ENCODE assay signal across 12 cellular contexts in genomic region chr13:51397262-51397933, GRCh38. TPM values are rescaled to one million over a fixed set of nuclear protein-coding genes. Genes with fewer than 3 reads are reported as not detected.
DNase-seq lines count a peak whose midpoint lies in the region; ATAC-seq and TF ChIP-seq lines count a peak whose summit lies in the region.
"Had no signal": no experiment of that assay in that cellular context is flagged by ENCODE, and none has a peak within 500 bp of the region (broad histone marks: within the 10 kb centered on the region; RNA-seq: fewer than 3 reads in every experiment).

No MANE protein-coding gene starts in this region.

- H3K4me1 ChIP-seq in esophagus squamous epithelium = peaks cover 0 to 20% (median 7%) of the 10 kb centered on the region in 3 donors

- WGBS in esophagus squamous epithelium, 2 donors = 67 to 69% methylated on average over 6 of the region's 6 CpGs

- no peaks in the 10 kb centered on the region for H3K27me3 Mint-ChIP-seq in naive thymus-derived CD8-positive, alpha-beta T cell
- H3K27me3 Mint-ChIP-seq: activated naive CD8-positive, alpha-beta T cell treated with anti-CD3 and anti-CD28 coated beads, Interleukin-2, amount 10 ng/mL, durations not matched to agents 7 days and 5 days had no signal

- peaks cover 30 to 66% (median 58%) of the 10 kb centered on the region in 4 donors for H3K4me1 Mint-ChIP-seq in naive thymus-derived CD8-positive, alpha-beta T cell

- H3K36me3 ChIP-seq in esophagus squamous epithelium = peaks cover 0 to 30% (median 0%) of the 10 kb centered on the region in 3 donors

- H3K27ac Mint-ChIP-seq in naive thymus-derived CD8-positive, alpha-beta T cell = peak overlapping the region in 6 of 10 donors; percentile 4 to 55 (median 21)

- no peak for ATAC-seq in naive thymus-derived CD8-positive, alpha-beta T cell
- no peak for ATAC-seq in HG02973 (IDR thresholded peaks at IDR 0.05; ENCODE audit: unreplicated experiment)
- ATAC-seq: HCT116 had no signal

- TF ChIP-seq CTCF in AG04449 (IDR thresholded peaks at IDR 0.05; ENCODE audit: insufficient read depth, low read length, missing control alignments) (no peak), esophagus squamous epithelium (IDR thresholded peaks at IDR 0.05) (no peak)

- H3K27ac ChIP-seq in esophagus squamous epithelium = peak overlapping the region in 3 of 4 donors; percentile 28 to 37 (median 36)

- POLR2A ChIA-PET in AG04449 (lab: Yijun Ruan, JAX) = interaction anchor here (0.9 kb wide), 1 partner anchor 35 kb away, joined by 3 read pairs; no protein-coding TSS in a partner anchor
- POLR2A ChIA-PET in naive thymus-derived CD8-positive, alpha-beta T cell (lab: Charles Lee) = interaction anchor here (0.7 kb wide), 1 partner anchor 36 kb away, joined by 3 read pairs; no protein-coding TSS in a partner anchor

- H3K27me3 ChIP-seq in esophagus squamous epithelium = no peaks in the 10 kb centered on the region

- DNase-seq in AG04449 (ENCODE audit: low read depth, low spot score) (peak; percentile 61), M059J (ENCODE audit: low read depth) (peak; percentile 7), esophagus squamous epithelium (lab: John Stamatoyannopoulos, UW) (no peak), NCI-H345 (lab: John Stamatoyannopoulos, UW) (no peak), NCI-H187 treated with DMSO at 0.1 percent for 48 hours (lab: John Stamatoyannopoulos, UW) (no peak), NCI-H1092 treated with DMSO at 0.1 percent for 48 hours (lab: John Stamatoyannopoulos, UW) (no peak)
- no peak for DNase-seq in naive thymus-derived CD8-positive, alpha-beta T cell
- DNase-seq: activated naive CD8-positive, alpha-beta T cell treated with anti-CD3 and anti-CD28 coated beads, Interleukin-2, amount 10 ng/mL, durations not matched to agents 7 days and 5 days; DMS 273 treated with DMSO at 0.1 percent for 48 hours had no signal

- intact Hi-C loops in esophagus squamous epithelium (cut with DNase I) = no loop called here

- CTCF ChIA-PET in AG04449 (lab: Yijun Ruan, JAX) = no interaction called here

- peaks cover 0 to 2% (median 0%) of the 10 kb centered on the region in 9 donors for H3K9me3 Mint-ChIP-seq in naive thymus-derived CD8-positive, alpha-beta T cell
- H3K9me3 Mint-ChIP-seq: activated naive CD8-positive, alpha-beta T cell treated with anti-CD3 and anti-CD28 coated beads, Interleukin-2, amount 10 ng/mL, durations not matched to agents 7 days and 5 days had no signal

- H3K4me3 Mint-ChIP-seq in naive thymus-derived CD8-positive, alpha-beta T cell = peak overlapping the region in 1 of 10 donors; percentile 34
- H3K4me3 Mint-ChIP-seq: activated naive CD8-positive, alpha-beta T cell treated with anti-CD3 and anti-CD28 coated beads, Interleukin-2, amount 10 ng/mL, durations not matched to agents 7 days and 5 days had no signal

- no peaks in the 10 kb centered on the region for H3K9me3 ChIP-seq in esophagus squamous epithelium

- peaks cover 9 to 43% (median 10%) of the 10 kb centered on the region in 3 donors for H3K36me3 Mint-ChIP-seq in naive thymus-derived CD8-positive, alpha-beta T cell

- H3K4me3 ChIP-seq in AG04449 (ENCODE audit: low read depth, low read length) (no peak overlapping the region), esophagus squamous epithelium (no peak overlapping the region)

- TF ChIP-seq POLR2A in esophagus squamous epithelium (IDR thresholded peaks at IDR 0.05) = no peak

RNA-seq across cellular contexts. Expression of gene INTS6, which starts 55.4 kb away (rescaled TPM):
- total RNA-seq in M059J (2014; rRNA removed; shearing (Covaris generic)) = 27.6 and 35.2 TPM in 2 replicates
- total RNA-seq in esophagus squamous epithelium = 10 to 100 TPM; 25.1 to 42.2 (median 31.8) TPM
- 10 to 100 TPM; 60.2 to 66.5 TPM for total RNA-seq in naive thymus-derived CD8-positive, alpha-beta T cell
- 10 to 100 TPM; 20.9 to 25.1 (median 23.9) TPM for polyA plus RNA-seq in naive thymus-derived CD8-positive, alpha-beta T cell

RNA-seq across cellular contexts. Expression of gene SERPINE3, which starts 57.9 kb away (rescaled TPM):
- not detected in 2 replicates for total RNA-seq in M059J (2014; rRNA removed; shearing (Covaris generic))
- total RNA-seq in esophagus squamous epithelium = not detected
- not detected for total RNA-seq in naive thymus-derived CD8-positive, alpha-beta T cell
- not detected for polyA plus RNA-seq in naive thymus-derived CD8-positive, alpha-beta T cell
- total RNA-seq: activated naive CD8-positive, alpha-beta T cell treated with anti-CD3 and anti-CD28 coated beads, Interleukin-2, amount 10 ng/mL, durations not matched to agents 7 days and 5 days had no signal
- polyA plus RNA-seq: neural cell had no signal

Comparison
In these comparisons a context has a peak if more than half of its experiments do, and no peak if none do; other contexts are left out.
1. DNase-seq: peak in AG04449 (single experiment) and M059J (single experiment); none in esophagus squamous epithelium (single experiment), naive thymus-derived CD8-positive, alpha-beta T cell (0 of 10), NCI-H345 (single experiment), NCI-H187 treated with DMSO at 0.1 percent for 48 hours (single experiment) and NCI-H1092 treated with DMSO at 0.1 percent for 48 hours (single experiment).